ENCODE assay signal across 16 cellular contexts in the genomic region with DNA sequence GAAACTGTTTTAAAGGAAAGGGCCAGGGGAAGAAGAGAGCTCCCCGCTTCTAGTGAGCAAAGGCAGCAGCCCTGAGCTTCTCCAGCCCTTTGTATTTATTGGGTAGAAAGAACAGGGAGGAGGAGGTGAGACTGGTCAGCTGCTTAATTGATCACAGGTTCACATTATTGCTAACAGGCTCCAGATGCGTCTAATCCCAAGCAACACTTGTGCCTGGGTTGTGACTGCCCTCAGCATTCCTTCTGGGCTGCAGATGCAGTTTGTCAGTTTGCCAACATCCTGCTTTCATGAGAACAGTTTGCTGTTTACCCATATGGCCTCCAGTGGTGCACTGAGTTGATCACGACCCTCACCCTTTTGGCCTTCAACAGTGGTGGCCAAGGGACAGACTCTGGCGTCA.
DNase-seq lines count a peak whose midpoint lies in the region; ATAC-seq and TF ChIP-seq lines count a peak whose summit lies in the region.
"Had no signal": no experiment of that assay in that cellular context is flagged by ENCODE, and none has a peak within 500 bp of the region (broad histone marks: within the 10 kb centered on the region; RNA-seq: fewer than 3 reads in every experiment).

No MANE protein-coding gene starts in this region.

- no peaks in the 10 kb centered on the region for H3K4me1 ChIP-seq in adipocyte (ENCODE audit: control insufficient read depth, insufficient read depth, low read length)
- H3K4me1 ChIP-seq in lung (ENCODE audit: control insufficient read depth in 2 of 2, insufficient read depth in 2 of 2, low read length in 2 of 2): no peaks in the 10 kb centered on the region
- H3K4me1 ChIP-seq: A549 had no signal

- H3K36me3 ChIP-seq in adipocyte (ENCODE audit: control insufficient read depth, insufficient read depth, low read length, severe bottlenecking) (no peaks in the 10 kb centered on the region), lung (ENCODE audit: control insufficient read depth in 2 of 2, insufficient read depth in 2 of 2, low read length in 2 of 2) (no peaks in the 10 kb centered on the region)

- no peak overlapping the region for H3K4me3 ChIP-seq in HFF-Myc (replicated peaks; ENCODE audit: low read depth, low read length)
- no peak overlapping the region for H3K4me3 ChIP-seq in adipocyte (ENCODE audit: low read length)
- H3K4me3 ChIP-seq in lung: no peak overlapping the region
- H3K4me3 ChIP-seq: A549 had no signal

- DNase-seq in NCI-H748 (lab: John Stamatoyannopoulos, UW; ENCODE audit: unreplicated experiment) (peak; percentile 70), NCI-H748 treated with DMSO at 0.1 percent for 48 hours (lab: John Stamatoyannopoulos, UW) (no peak), HFF-Myc (ENCODE audit: extremely low read depth, low read depth) (peak; percentile 71), adipocyte (ENCODE audit: low read depth) (peak; percentile 32), lung (ENCODE audit: low spot score) (peak; percentile 15), cerebellar cortex (ENCODE audit: low spot score) (no peak)
- DNase-seq: COR-L47; EL; NCI-H146; NCI-H2107; NCI-H345; NK-92 treated with Interleukin-12 subunit alpha and Interleukin-12 subunit beta, amount 100 ng/mL, for 24 hours; SHP77; T-helper 17 cell had no signal

- no peak overlapping the region for H3K9ac ChIP-seq in adipocyte (ENCODE audit: low read length)

- no peak overlapping the region for H3K27ac ChIP-seq in lung (ENCODE audit: low read depth in 1 of 2, low read length in 1 of 2)
- H3K27ac ChIP-seq: A549 had no signal

- ATAC-seq in lung (ENCODE audit: insufficient read depth, low FRiP score) (no peak), HG03045 (IDR thresholded peaks at IDR 0.05; ENCODE audit: unreplicated experiment) (no peak)
- ATAC-seq: A549, T-helper 17 cell had no signal

- WGBS in lung, 2 donors: 64 to 82% methylated on average over 4 of the region's 4 CpGs

- H3K27me3 ChIP-seq in adipocyte (replicated peaks; ENCODE audit: control insufficient read depth, insufficient read depth, low read length) (peaks cover 59% of the 10 kb centered on the region), lung (ENCODE audit: control insufficient read depth, insufficient read depth) (no peaks in the 10 kb centered on the region)

- TF ChIP-seq CTCF in HFF-Myc (IDR thresholded peaks at IDR 0.05; ENCODE audit: low read depth, low read length, missing control alignments) (no peak), lung (IDR thresholded peaks at IDR 0.05; ENCODE audit: control extremely low read depth, extremely low read depth) (no peak)

- H3K9me3 ChIP-seq in adipocyte (ENCODE audit: control insufficient read depth, low read length): no peaks in the 10 kb centered on the region
- no peaks in the 10 kb centered on the region for H3K9me3 ChIP-seq in lung (ENCODE audit: control insufficient read depth in 2 of 2, insufficient read depth in 1 of 2, low read length in 1 of 2)
- H3K9me3 ChIP-seq: A549 had no signal

Comparison
In these comparisons a context has a peak if more than half of its experiments do, and no peak if none do; other contexts are left out.
1. DNase-seq: peak in NCI-H748 (single experiment), HFF-Myc (single experiment), adipocyte (single experiment) and lung (single experiment); none in NCI-H748 treated with DMSO at 0.1 percent for 48 hours (single experiment) and cerebellar cortex (single experiment).